ENCODE assay signal across 15 cellular contexts in the genomic region with DNA sequence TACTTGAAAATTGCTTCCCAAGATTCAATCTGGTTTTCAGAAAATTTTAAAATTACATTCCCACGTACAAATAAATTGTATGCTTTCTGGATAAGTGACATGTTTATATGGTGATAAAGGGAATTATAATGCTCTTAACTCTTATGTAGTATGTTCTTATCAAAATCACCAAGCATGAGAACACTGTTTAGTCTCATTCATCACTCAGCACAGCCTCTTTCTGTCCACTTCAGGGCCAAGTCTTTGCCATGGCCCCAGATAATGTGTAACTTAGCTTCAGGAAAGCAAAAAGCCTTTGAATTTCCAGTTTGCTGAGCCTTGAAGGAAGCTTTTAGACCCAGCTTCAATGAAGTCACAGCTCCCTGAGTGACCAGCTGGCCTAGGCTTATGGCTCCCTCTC. TPM values are rescaled to one million over a fixed set of nuclear protein-coding genes. Genes with fewer than 3 reads are reported as not detected.
DNase-seq lines count a peak whose midpoint lies in the region; ATAC-seq, FAIRE-seq and TF ChIP-seq lines count a peak whose summit lies in the region.
"Not testable (repeated sequence)": the region's sequence is repeated elsewhere in the genome, so short reads cannot be mapped to it uniquely, and the experiment has no call there.
"Had no signal": no experiment of that assay in that cellular context is flagged by ENCODE, and none has a peak within 500 bp of the region (broad histone marks: within the 10 kb centered on the region; RNA-seq: fewer than 3 reads in every experiment).

No MANE protein-coding gene starts in this region.

- not testable (repeated sequence) for TF ChIP-seq CTCF in A549 (IDR thresholded peaks at IDR 0.05); endodermal cell (conservative IDR thresholded peaks at IDR 0.05); heart left ventricle (IDR thresholded peaks at IDR 0.05); progenitor cell of endocrine pancreas (IDR thresholded peaks at IDR 0.05; ENCODE audit: unreplicated experiment)

- H3K23ac ChIP-seq in mesenchymal stem cell (ENCODE audit: low read length in 2 of 2), result not testable (repeated sequence)

- H3K14ac ChIP-seq in mesenchymal stem cell (ENCODE audit: low read length in 2 of 2), result not testable (repeated sequence)

- H3K9me3 Mint-ChIP-seq in endodermal cell; progenitor cell of endocrine pancreas (ENCODE audit: low read depth): not testable (repeated sequence)

- ATAC-seq in A549, result not testable (repeated sequence)
- ATAC-seq in heart left ventricle, result peak in 3 of 4 donors; percentile 28 to 40 (median 37)
- peak in 1 of 2 donors; percentile 27 for ATAC-seq in right cardiac atrium

- H3K4me3 Mint-ChIP-seq in endodermal cell; progenitor cell of endocrine pancreas (ENCODE audit: low read depth): not testable (repeated sequence)

- H3K4me2 ChIP-seq in A549; mesenchymal stem cell (ENCODE audit: low read length, poor library complexity, severe bottlenecking): not testable (repeated sequence)

- H4K91ac ChIP-seq in mesenchymal stem cell (ENCODE audit: low read length), result peak overlapping the region; percentile 78

- peak overlapping the region in 1 of 2 experiments; percentile 28 for H3K18ac ChIP-seq in mesenchymal stem cell (ENCODE audit: low read depth in 1 of 2, low read length in 2 of 2)

- peak overlapping the region; percentile 76 for H2AK5ac ChIP-seq in mesenchymal stem cell (ENCODE audit: low read length, severe bottlenecking)

- not testable (repeated sequence) for H3K4ac ChIP-seq in mesenchymal stem cell (ENCODE audit: low read depth in 1 of 2, low read length in 2 of 2)

- H3K27me3 ChIP-seq in adipocyte (replicated peaks; ENCODE audit: control insufficient read depth, insufficient read depth, low read length); endodermal cell (ENCODE audit: control insufficient read depth, insufficient read depth, low read length, poor library complexity, severe bottlenecking); heart left ventricle; right cardiac atrium (ENCODE audit: control insufficient read depth, insufficient read depth); mesenchymal stem cell (ENCODE audit: control insufficient read depth in 1 of 2, insufficient read depth in 1 of 2, low read length in 2 of 2): not testable (repeated sequence)

- H3K4me1 ChIP-seq in A549 (peaks cover 62% of the 10 kb centered on the region), adipocyte (ENCODE audit: control insufficient read depth, insufficient read depth, low read length) (peaks cover 45% of the 10 kb centered on the region), heart left ventricle (peaks cover 11 to 89% (median 51%) of the 10 kb centered on the region in 12 donors), right cardiac atrium (ENCODE audit: control insufficient read depth, insufficient read depth, low read length) (peaks cover 23% of the 10 kb centered on the region), mesenchymal stem cell (ENCODE audit: control insufficient read depth, insufficient read depth, low read depth, low read length) (peaks cover 15% of the 10 kb centered on the region)
- not testable (repeated sequence) for H3K4me1 ChIP-seq in endodermal cell (ENCODE audit: control insufficient read depth, insufficient read depth, low read length)

- TF ChIP-seq POLR2A in A549 (IDR thresholded peaks at IDR 0.05; ENCODE audit: low read length); heart left ventricle (IDR thresholded peaks at IDR 0.05): not testable (repeated sequence)

- H3K27me3 Mint-ChIP-seq in endodermal cell (ENCODE audit: insufficient read depth); progenitor cell of endocrine pancreas: not testable (repeated sequence)

- not testable (repeated sequence) for DNase-seq in A549 (ENCODE audit: low read depth in 1 of 2, low spot score in 1 of 2); adipocyte (ENCODE audit: low read depth); endodermal cell; heart left ventricle; right cardiac atrium; mesenchymal stem cell; progenitor cell of endocrine pancreas (ENCODE audit: low spot score, unreplicated experiment)

- TF ChIP-seq EP300 in A549 (IDR thresholded peaks at IDR 0.05), result not testable (repeated sequence)

- H2AFZ ChIP-seq in mesenchymal stem cell (ENCODE audit: low read depth, low read length), result not testable (repeated sequence)

- H3K4me1 Mint-ChIP-seq in endodermal cell (peaks cover 31% of the 10 kb centered on the region), progenitor cell of endocrine pancreas (ENCODE audit: low read depth) (peaks cover 23% of the 10 kb centered on the region)

- H3K27ac ChIP-seq in A549 (peak overlapping the region; percentile 84 to 92), heart left ventricle (peak overlapping the region; percentile 26 to 77 (median 64)), right cardiac atrium (ENCODE audit: low read length) (peak overlapping the region; percentile 9)
- not testable (repeated sequence) for H3K27ac ChIP-seq in endodermal cell (ENCODE audit: low read depth, low read length); mesenchymal stem cell (ENCODE audit: low read length, poor library complexity, severe bottlenecking)

- 89% methylated on average over 1 of the region's 1 CpG for WGBS in A549 (ENCODE audit: missing lambda C conversion rate)
- WGBS in endodermal cell (ENCODE audit: insufficient coverage in 1 of 2, insufficient read length in 1 of 2), 2 experiments, result no CpG with 5 or more reads among the region's 1 CpG
- 55 to 65% (median 58%) methylated on average over 1 of the region's 1 CpG for WGBS in heart left ventricle, 4 donors
- WGBS in right cardiac atrium, result 59% methylated on average over 1 of the region's 1 CpG
- WGBS in mesenchymal stem cell, result no CpG with 5 or more reads among the region's 1 CpG

- peak overlapping the region in 1 of 2 experiments; percentile 3 for H2BK12ac ChIP-seq in mesenchymal stem cell (ENCODE audit: low read length in 2 of 2)

- not testable (repeated sequence) for H3K79me1 ChIP-seq in mesenchymal stem cell (replicated peaks; ENCODE audit: low read length, poor library complexity, severe bottlenecking)

- CTCF ChIA-PET in A549 (lab: Yijun Ruan, JAX), result not testable (repeated sequence)

- not testable (repeated sequence) for H2BK5ac ChIP-seq in mesenchymal stem cell (ENCODE audit: low read depth, low read length, poor library complexity, severe bottlenecking)

- H3K27ac Mint-ChIP-seq in endodermal cell (peak overlapping the region; percentile 70), progenitor cell of endocrine pancreas (peak overlapping the region; percentile 94)

- H3K9ac ChIP-seq in adipocyte (ENCODE audit: low read length), result peak overlapping the region; percentile 54
- not testable (repeated sequence) for H3K9ac ChIP-seq in endodermal cell (ENCODE audit: extremely low read depth, low read length, poor library complexity, severe bottlenecking); mesenchymal stem cell (ENCODE audit: low read length)

- H3K36me3 ChIP-seq in adipocyte (ENCODE audit: control insufficient read depth, insufficient read depth, low read length, severe bottlenecking) (peaks cover 39% of the 10 kb centered on the region), endodermal cell (ENCODE audit: control insufficient read depth, insufficient read depth, low read length) (peaks cover 33% of the 10 kb centered on the region), heart left ventricle (peaks cover 0 to 30% (median 0%) of the 10 kb centered on the region in 9 donors), mesenchymal stem cell (ENCODE audit: control insufficient read depth in 1 of 2, insufficient read depth in 2 of 2, low read depth in 1 of 2, low read length in 2 of 2) (peaks cover 20 to 61% of the 10 kb centered on the region in 2 experiments)

- H4K8ac ChIP-seq in mesenchymal stem cell (ENCODE audit: low read length), result peak overlapping the region; percentile 1

- intact Hi-C loops in heart left ventricle (cut with DNase I), result not testable (repeated sequence)
- intact Hi-C loops in right cardiac atrium (cut with DNase I), result loop anchor here in 2 of 4 donors (10.0 kb wide), 3 partner anchors 57 to 127 kb away; a partner anchor contains a TSS

- not testable (repeated sequence) for TF ChIP-seq RAD21 in A549 (conservative IDR thresholded peaks at IDR 0.05 in 1 of 2, IDR thresholded peaks at IDR 0.05 in 1 of 2)

- POLR2A ChIA-PET in A549 (lab: Yijun Ruan, JAX), result not testable (repeated sequence)

- H2BK15ac ChIP-seq in mesenchymal stem cell (ENCODE audit: low read depth, poor library complexity, severe bottlenecking), result peak overlapping the region; percentile 46

- not testable (repeated sequence) for H3K9me3 ChIP-seq in A549; adipocyte (ENCODE audit: control insufficient read depth, low read length); endodermal cell (ENCODE audit: control insufficient read depth, low read length); heart left ventricle; right cardiac atrium (ENCODE audit: control insufficient read depth, low read length); mesenchymal stem cell (ENCODE audit: control insufficient read depth, low read length)

- H3K4me3 ChIP-seq in A549; adipocyte (ENCODE audit: low read length); endodermal cell (ENCODE audit: low read length); heart left ventricle; right cardiac atrium (ENCODE audit: low read length); mesenchymal stem cell (ENCODE audit: insufficient read depth in 1 of 2, low read depth in 1 of 2, low read length in 2 of 2): not testable (repeated sequence)

- H2BK120ac ChIP-seq in mesenchymal stem cell (ENCODE audit: low read depth, low read length), result not testable (repeated sequence)

- peaks cover 30% of the 10 kb centered on the region for H3K36me3 Mint-ChIP-seq in endodermal cell (ENCODE audit: low read depth)
- H3K36me3 Mint-ChIP-seq in progenitor cell of endocrine pancreas (ENCODE audit: insufficient read depth), result peaks cover 21% of the 10 kb centered on the region

- FAIRE-seq in A549 (lab: Jason Lieb, UNC), result not testable (repeated sequence)

RNA-seq across cellular contexts. Expression of a gene that starts 30.6 kb away (rescaled TPM):
- 0.03 and 0.04 TPM in 2 replicates for polyA plus RNA-seq in A549 (2011; rRNA removed)
- polyA plus RNA-seq in A549 (2012; cell fraction: cytosol; rRNA removed), result 0.01 TPM in 1 of 2 replicates, not detected in the other
- 0.05 and 0.11 TPM in 2 replicates for polyA plus RNA-seq in A549 (2012; cell fraction: nucleus; rRNA removed)
- not detected in 3 replicates for polyA plus RNA-seq in A549 (2017; fragmentation: RNase III; extraction: RNeasy Plus Mini Kit Qiagen cat#74134 plus additional on column Dnase treatment)
- not detected in 2 replicates for polyA minus RNA-seq in A549 (2011; rRNA and poly(A)+ RNA removed)
- total RNA-seq in endodermal cell, result under 1 TPM; 0.22 to 0.26 TPM
- polyA plus RNA-seq in endodermal cell (2013, experiment 1 of 2), result not detected
- not detected for polyA plus RNA-seq in endodermal cell (2013, experiment 2 of 2)
- total RNA-seq in heart left ventricle, result not detected
- polyA plus RNA-seq in heart left ventricle, result under 1 TPM in 1 of 2 donors, not detected in 1; 0.08 TPM
- not detected for total RNA-seq in right cardiac atrium
- polyA plus RNA-seq in right cardiac atrium, result not detected
- polyA plus RNA-seq in mesenchymal stem cell (2013, experiment 1 of 2), result not detected
- polyA plus RNA-seq in mesenchymal stem cell (2013, experiment 2 of 2), result not detected
- total RNA-seq in progenitor cell of endocrine pancreas, result 0.10 TPM in 1 of 2 replicates, not detected in the other
- total RNA-seq: Calu3; CD8-positive, alpha-beta memory T cell; HFFc6; HT1080; LHCN-M2; MCF 10A; OCI-LY7 had no signal
- polyA plus RNA-seq: CD14-positive monocyte; CD8-positive, alpha-beta memory T cell had no signal

RNA-seq across cellular contexts. Expression of a gene that starts 45.1 kb away (rescaled TPM):
- polyA plus RNA-seq in A549 (2011; rRNA removed) (not detected in 2 replicates), A549 (2017; fragmentation: RNase III; extraction: RNeasy Plus Mini Kit Qiagen cat#74134 plus additional on column Dnase treatment) (not detected in 3 replicates), heart left ventricle (not detected), right cardiac atrium (not detected)
- polyA plus RNA-seq in A549 (2012; cell fraction: cytosol; rRNA removed), result not detected in 2 replicates
- polyA plus RNA-seq in A549 (2012; cell fraction: nucleus; rRNA removed), result not detected in 2 replicates
- not detected in 2 replicates for polyA minus RNA-seq in A549 (2011; rRNA and poly(A)+ RNA removed)
- total RNA-seq in endodermal cell (not detected), heart left ventricle (not detected), right cardiac atrium (not detected), progenitor cell of endocrine pancreas (not detected in 2 replicates)
- polyA plus RNA-seq in endodermal cell (2013, experiment 1 of 2), result not detected
- polyA plus RNA-seq in endodermal cell (2013, experiment 2 of 2), result not detected
- polyA plus RNA-seq in mesenchymal stem cell (2013, experiment 1 of 2), result not detected
- polyA plus RNA-seq in mesenchymal stem cell (2013, experiment 2 of 2), result not detected
- total RNA-seq: Calu3; CD8-positive, alpha-beta memory T cell; HFFc6; HT1080; LHCN-M2; MCF 10A; OCI-LY7 had no signal
- polyA plus RNA-seq: CD14-positive monocyte; CD8-positive, alpha-beta memory T cell had no signal

RNA-seq across cellular contexts. Expression of a gene that starts 57.8 kb away (rescaled TPM):
- polyA plus RNA-seq in A549 (2011; rRNA removed), result 17.1 and 20.3 TPM in 2 replicates
- polyA plus RNA-seq in A549 (2012; cell fraction: cytosol; rRNA removed), result 19.0 and 19.7 TPM in 2 replicates
- 78.1 and 111 TPM in 2 replicates for polyA plus RNA-seq in A549 (2012; cell fraction: nucleus; rRNA removed)
- 15.0 to 16.8 TPM (median 15.1 TPM) in 3 replicates for polyA plus RNA-seq in A549 (2017; fragmentation: RNase III; extraction: RNeasy Plus Mini Kit Qiagen cat#74134 plus additional on column Dnase treatment)
- 38.7 and 44.4 TPM in 2 replicates for polyA minus RNA-seq in A549 (2011; rRNA and poly(A)+ RNA removed)
- 10 to 100 TPM; 36.0 to 46.6 TPM for total RNA-seq in endodermal cell
- 39.8 TPM for polyA plus RNA-seq in endodermal cell (2013, experiment 1 of 2)
- polyA plus RNA-seq in endodermal cell (2013, experiment 2 of 2), result 44.0 TPM
- 10 to 100 TPM; 13.1 to 34.2 (median 16.6) TPM for total RNA-seq in heart left ventricle
- polyA plus RNA-seq in heart left ventricle, result 10 to 100 TPM in 1 of 2 donors, 1 to 10 TPM in 1; 7.2 to 25.2 TPM
- 10 to 100 TPM; 30.7 to 46.4 (median 35.9) TPM for total RNA-seq in right cardiac atrium
- 17.7 TPM for polyA plus RNA-seq in right cardiac atrium
- 8.0 TPM for polyA plus RNA-seq in mesenchymal stem cell (2013, experiment 1 of 2)
- polyA plus RNA-seq in mesenchymal stem cell (2013, experiment 2 of 2), result 8.2 TPM
- 69.6 and 75.6 TPM in 2 replicates for total RNA-seq in progenitor cell of endocrine pancreas

RNA-seq across cellular contexts. Expression of a gene that starts 58.1 kb away (rescaled TPM):
- polyA plus RNA-seq in A549 (2011; rRNA removed) (38.2 and 49.7 TPM in 2 replicates), A549 (2017; fragmentation: RNase III; extraction: RNeasy Plus Mini Kit Qiagen cat#74134 plus additional on column Dnase treatment) (26.4 to 32.7 TPM (median 31.4 TPM) in 3 replicates), heart left ventricle (10 to 100 TPM; 10.8 to 42.3 TPM), right cardiac atrium (17.5 TPM)
- polyA plus RNA-seq in A549 (2012; cell fraction: cytosol; rRNA removed), result 12.4 and 13.5 TPM in 2 replicates
- polyA plus RNA-seq in A549 (2012; cell fraction: nucleus; rRNA removed), result 12.8 and 17.9 TPM in 2 replicates
- 8.2 and 9.5 TPM in 2 replicates for polyA minus RNA-seq in A549 (2011; rRNA and poly(A)+ RNA removed)
- total RNA-seq in endodermal cell (10 to 100 TPM; 39.5 to 45.5 TPM), heart left ventricle (10 to 100 TPM; 13.0 to 26.7 (median 20.6) TPM), right cardiac atrium (10 to 100 TPM; 25.3 to 52.1 (median 25.7) TPM), progenitor cell of endocrine pancreas (32.5 and 37.1 TPM in 2 replicates)
- 44.1 TPM for polyA plus RNA-seq in endodermal cell (2013, experiment 1 of 2)
- 36.1 TPM for polyA plus RNA-seq in endodermal cell (2013, experiment 2 of 2)
- 32.0 TPM for polyA plus RNA-seq in mesenchymal stem cell (2013, experiment 1 of 2)
- polyA plus RNA-seq in mesenchymal stem cell (2013, experiment 2 of 2), result 31.3 TPM
